8 cellular contexts compared by ENCODE assay signal in genomic region chr1:77143529-77144121, GRCh38.
A peak's percentile ranks its signal among the peaks of the same experiment; 100 is the strongest.
DNase-seq lines count a peak whose midpoint lies in the region; ATAC-seq and TF ChIP-seq lines count a peak whose summit lies in the region.

No MANE protein-coding gene starts in this region.

- POLR2A ChIA-PET in A673 (lab: Charles Lee; ENCODE audit: low non-redundant PET) (no interaction called here), PC-9 (lab: Charles Lee; ENCODE audit: unreplicated experiment) (interaction anchor here (0.6 kb wide), 1 partner anchor 692 kb away, joined by 3 read pairs; no protein-coding TSS in a partner anchor)

- H3K27ac ChIP-seq in A673 (ENCODE audit: low read depth, low read length, poor library complexity, severe bottlenecking) (no peak overlapping the region), PC-9 (no peak overlapping the region)

- H3K4me2 ChIP-seq in PC-9: no peak overlapping the region

- H3K9me3 ChIP-seq in A673 (ENCODE audit: low read depth, low read length, poor library complexity, severe bottlenecking) (no peaks in the 10 kb centered on the region), PC-9 (ENCODE audit: insufficient read depth, low read depth) (no peaks in the 10 kb centered on the region)

- H3F3A ChIP-seq in PC-9 (ENCODE audit: insufficient read depth, low read depth): no peaks in the 10 kb centered on the region; the same call in 1 of the 2 replicates

- H3K27me3 ChIP-seq in A673 (replicated peaks; ENCODE audit: insufficient read depth, low read depth, low read length, poor library complexity) (no peaks in the 10 kb centered on the region), PC-9 (ENCODE audit: insufficient read depth, low read depth) (no peaks in the 10 kb centered on the region)

- H3K4me3 ChIP-seq in A673 (ENCODE audit: low read depth, low read length, poor library complexity, severe bottlenecking) (no peak overlapping the region), PC-9 (no peak overlapping the region), fibroblast of villous mesenchyme (ENCODE audit: low read depth, low read length) (no peak overlapping the region)

- CTCF ChIA-PET in A673 (lab: Charles Lee): interaction anchor here (1.0 kb wide), 1 partner anchor 989 kb away, joined by 3 read pairs; no protein-coding TSS in a partner anchor
- CTCF ChIA-PET in PC-9 (lab: Charles Lee): interaction anchor here (0.7 kb wide), 1 partner anchor 385 kb away, joined by 3 read pairs; no protein-coding TSS in a partner anchor

- DNase-seq in A673 (ENCODE audit: low spot score) (peak; percentile 18), GM10266 (ENCODE audit: extremely low spot score) (no peak), PC-9 (peak in 1 of 2 experiments; percentile 46), fibroblast of villous mesenchyme (ENCODE audit: low read depth) (peak; percentile 4)
- DNase-seq in stimulated activated naive CD4-positive, alpha-beta T cell treated with Interleukin-2 at 50 U/mL for 16 hours (lab: John Stamatoyannopoulos, UW): no peak
- no peak for DNase-seq in activated effector memory CD4-positive, alpha-beta T cell treated with Interleukin-2 at 50 U/mL for 16 hours

- H3K36me3 ChIP-seq in A673 (ENCODE audit: insufficient read depth, low read length, poor library complexity, severe bottlenecking): no peaks in the 10 kb centered on the region
- H3K36me3 ChIP-seq in PC-9 (ENCODE audit: low read depth): no peaks in the 10 kb centered on the region

- no peaks in the 10 kb centered on the region; the same call in 1 of the 2 replicates for H3K9me2 ChIP-seq in PC-9 (ENCODE audit: insufficient read depth)

- no peaks in the 10 kb centered on the region for H3K79me2 ChIP-seq in PC-9 (ENCODE audit: low read depth)

- BruUV-seq in A673 (replicated peaks; lab: Mats Ljungman, UMichigan): no TSS peak
- no TSS peak for BruUV-seq in PC-9 (replicated peaks; lab: Mats Ljungman, UMichigan)

- H2AFZ ChIP-seq in PC-9: no peak overlapping the region

- TF ChIP-seq CTCF in A673 (conservative IDR thresholded peaks at IDR 0.05; ENCODE audit: low read depth, low read length) (peak; percentile 63), GM10266 (IDR thresholded peaks at IDR 0.05; ENCODE audit: control insufficient read depth, insufficient read depth, low read depth, missing control alignments) (peak; percentile 28), PC-9 (conservative IDR thresholded peaks at IDR 0.05) (peak; percentile 74), fibroblast of villous mesenchyme (IDR thresholded peaks at IDR 0.05; ENCODE audit: insufficient read depth, low read depth, low read length) (peak; percentile 14)

- intact Hi-C loops in A673 (cut with micrococcal nuclease; ENCODE audit: unreplicated experiment) (loop anchor here (1.0 to 5.0 kb wide), 3 partner anchors 811 to 1236 kb away; no protein-coding TSS in a partner anchor), PC-9 (cut with micrococcal nuclease; ENCODE audit: unreplicated experiment) (loop anchor here (5.0 kb wide), 2 partner anchors 811 to 1151 kb away; no protein-coding TSS in a partner anchor)

- H3K4me1 ChIP-seq in A673 (ENCODE audit: insufficient read depth, low read length, poor library complexity, severe bottlenecking) (peaks cover 4% of the 10 kb centered on the region), PC-9 (replicated peaks; ENCODE audit: insufficient read depth) (no peaks in the 10 kb centered on the region)

- no peaks in the 10 kb centered on the region for H4K20me1 ChIP-seq in PC-9 (ENCODE audit: insufficient read depth)

- ATAC-seq in GM21447 (IDR thresholded peaks at IDR 0.05; ENCODE audit: unreplicated experiment): no peak
- ATAC-seq in GM18873 (IDR thresholded peaks at IDR 0.05; ENCODE audit: low FRiP score, unreplicated experiment): no peak

Comparison
In these comparisons a context has a peak if more than half of its experiments do, and no peak if none do; other contexts are left out.
1. DNase-seq: peak in A673 (single experiment) and fibroblast of villous mesenchyme (single experiment); none in GM10266 (single experiment), stimulated activated naive CD4-positive, alpha-beta T cell treated with Interleukin-2 at 50 U/mL for 16 hours (single experiment) and activated effector memory CD4-positive, alpha-beta T cell treated with Interleukin-2 at 50 U/mL for 16 hours (single experiment).
2. CTCF ChIP-seq: peak in every context shown above with its lines; median percentile 74 in PC-9; 63 in A673; 28 in GM10266; 14 in fibroblast of villous mesenchyme.